1 cellular context compared by ENCODE assay signal in the genomic region with DNA sequence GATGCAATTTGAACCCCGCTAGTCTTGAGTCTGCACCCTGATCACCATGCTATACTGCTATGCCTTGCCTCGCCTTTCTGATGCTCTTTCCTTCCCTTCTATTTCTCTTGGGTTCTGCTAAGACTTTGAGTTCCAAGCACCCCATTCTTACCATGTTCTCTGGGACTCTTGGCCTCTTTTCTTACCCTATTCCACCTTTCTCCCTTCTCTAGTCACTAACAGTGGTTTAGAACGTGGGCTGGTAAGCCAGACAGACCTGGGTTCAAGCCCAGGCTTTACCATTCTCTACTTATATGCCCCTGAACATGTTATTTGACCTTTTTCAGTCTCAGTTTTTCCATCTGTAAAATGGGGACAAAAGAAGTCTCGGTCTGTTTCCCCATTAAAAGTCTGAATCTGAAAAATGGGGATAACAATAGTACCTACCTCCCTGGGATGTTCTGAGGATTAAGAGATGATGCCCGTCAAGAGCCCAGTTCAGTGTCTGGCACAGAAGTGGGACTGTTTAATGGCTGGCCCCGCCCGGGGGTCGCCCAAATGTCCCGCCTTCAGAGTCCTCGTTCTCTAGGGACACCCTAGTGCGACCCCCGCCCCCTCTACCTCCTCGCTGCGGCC.
TF ChIP-seq lines count a peak whose summit lies in the region.

No MANE protein-coding gene starts in this region.

TF ChIP-seq in GM12878, 131 proteins besides CTCF, POLR2A, EP300 and RAD21 (continued from another document):
- TF ChIP-seq, protein P1, sequence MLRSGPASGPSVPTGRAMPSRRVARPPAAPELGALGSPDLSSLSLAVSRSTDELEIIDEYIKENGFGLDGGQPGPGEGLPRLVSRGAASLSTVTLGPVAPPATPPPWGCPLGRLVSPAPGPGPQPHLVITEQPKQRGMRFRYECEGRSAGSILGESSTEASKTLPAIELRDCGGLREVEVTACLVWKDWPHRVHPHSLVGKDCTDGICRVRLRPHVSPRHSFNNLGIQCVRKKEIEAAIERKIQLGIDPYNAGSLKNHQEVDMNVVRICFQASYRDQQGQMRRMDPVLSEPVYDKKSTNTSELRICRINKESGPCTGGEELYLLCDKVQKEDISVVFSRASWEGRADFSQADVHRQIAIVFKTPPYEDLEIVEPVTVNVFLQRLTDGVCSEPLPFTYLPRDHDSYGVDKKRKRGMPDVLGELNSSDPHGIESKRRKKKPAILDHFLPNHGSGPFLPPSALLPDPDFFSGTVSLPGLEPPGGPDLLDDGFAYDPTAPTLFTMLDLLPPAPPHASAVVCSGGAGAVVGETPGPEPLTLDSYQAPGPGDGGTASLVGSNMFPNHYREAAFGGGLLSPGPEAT (IDR thresholded peaks at IDR 0.05; ENCODE audit: low read depth), result no peak
- 0 out of 2 replicates have a peak, but pooled peaks have one; percentile 7 for TF ChIP-seq FOXM1 (IDR thresholded peaks at IDR 0.05; ENCODE audit: low read depth, low read length)
- TF ChIP-seq TCF7 (IDR thresholded peaks at IDR 0.05; ENCODE audit: borderline replicate concordance), result no peak
- no peak for TF ChIP-seq SIN3A (IDR thresholded peaks at IDR 0.05; ENCODE audit: low read depth, low read length)
- TF ChIP-seq NFIC (IDR thresholded peaks at IDR 0.05; ENCODE audit: low read depth, low read length), result peak; percentile 10; the same call in 1 of the 2 replicates
- no peak for TF ChIP-seq ZNF207 (IDR thresholded peaks at IDR 0.05; ENCODE audit: borderline replicate concordance)
- peak; percentile 16; the same call in 1 of the 2 replicates for TF ChIP-seq CBFB (IDR thresholded peaks at IDR 0.05; ENCODE audit: low read depth)
- TF ChIP-seq, protein P2, sequence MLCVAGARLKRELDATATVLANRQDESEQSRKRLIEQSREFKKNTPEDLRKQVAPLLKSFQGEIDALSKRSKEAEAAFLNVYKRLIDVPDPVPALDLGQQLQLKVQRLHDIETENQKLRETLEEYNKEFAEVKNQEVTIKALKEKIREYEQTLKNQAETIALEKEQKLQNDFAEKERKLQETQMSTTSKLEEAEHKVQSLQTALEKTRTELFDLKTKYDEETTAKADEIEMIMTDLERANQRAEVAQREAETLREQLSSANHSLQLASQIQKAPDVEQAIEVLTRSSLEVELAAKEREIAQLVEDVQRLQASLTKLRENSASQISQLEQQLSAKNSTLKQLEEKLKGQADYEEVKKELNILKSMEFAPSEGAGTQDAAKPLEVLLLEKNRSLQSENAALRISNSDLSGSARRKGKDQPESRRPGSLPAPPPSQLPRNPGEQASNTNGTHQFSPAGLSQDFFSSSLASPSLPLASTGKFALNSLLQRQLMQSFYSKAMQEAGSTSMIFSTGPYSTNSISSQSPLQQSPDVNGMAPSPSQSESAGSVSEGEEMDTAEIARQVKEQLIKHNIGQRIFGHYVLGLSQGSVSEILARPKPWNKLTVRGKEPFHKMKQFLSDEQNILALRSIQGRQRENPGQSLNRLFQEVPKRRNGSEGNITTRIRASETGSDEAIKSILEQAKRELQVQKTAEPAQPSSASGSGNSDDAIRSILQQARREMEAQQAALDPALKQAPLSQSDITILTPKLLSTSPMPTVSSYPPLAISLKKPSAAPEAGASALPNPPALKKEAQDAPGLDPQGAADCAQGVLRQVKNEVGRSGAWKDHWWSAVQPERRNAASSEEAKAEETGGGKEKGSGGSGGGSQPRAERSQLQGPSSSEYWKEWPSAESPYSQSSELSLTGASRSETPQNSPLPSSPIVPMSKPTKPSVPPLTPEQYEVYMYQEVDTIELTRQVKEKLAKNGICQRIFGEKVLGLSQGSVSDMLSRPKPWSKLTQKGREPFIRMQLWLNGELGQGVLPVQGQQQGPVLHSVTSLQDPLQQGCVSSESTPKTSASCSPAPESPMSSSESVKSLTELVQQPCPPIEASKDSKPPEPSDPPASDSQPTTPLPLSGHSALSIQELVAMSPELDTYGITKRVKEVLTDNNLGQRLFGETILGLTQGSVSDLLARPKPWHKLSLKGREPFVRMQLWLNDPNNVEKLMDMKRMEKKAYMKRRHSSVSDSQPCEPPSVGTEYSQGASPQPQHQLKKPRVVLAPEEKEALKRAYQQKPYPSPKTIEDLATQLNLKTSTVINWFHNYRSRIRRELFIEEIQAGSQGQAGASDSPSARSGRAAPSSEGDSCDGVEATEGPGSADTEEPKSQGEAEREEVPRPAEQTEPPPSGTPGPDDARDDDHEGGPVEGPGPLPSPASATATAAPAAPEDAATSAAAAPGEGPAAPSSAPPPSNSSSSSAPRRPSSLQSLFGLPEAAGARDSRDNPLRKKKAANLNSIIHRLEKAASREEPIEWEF (IDR thresholded peaks at IDR 0.05; ENCODE audit: insufficient replicate concordance, low read depth, low read length), result no peak
- TF ChIP-seq, protein P3, sequence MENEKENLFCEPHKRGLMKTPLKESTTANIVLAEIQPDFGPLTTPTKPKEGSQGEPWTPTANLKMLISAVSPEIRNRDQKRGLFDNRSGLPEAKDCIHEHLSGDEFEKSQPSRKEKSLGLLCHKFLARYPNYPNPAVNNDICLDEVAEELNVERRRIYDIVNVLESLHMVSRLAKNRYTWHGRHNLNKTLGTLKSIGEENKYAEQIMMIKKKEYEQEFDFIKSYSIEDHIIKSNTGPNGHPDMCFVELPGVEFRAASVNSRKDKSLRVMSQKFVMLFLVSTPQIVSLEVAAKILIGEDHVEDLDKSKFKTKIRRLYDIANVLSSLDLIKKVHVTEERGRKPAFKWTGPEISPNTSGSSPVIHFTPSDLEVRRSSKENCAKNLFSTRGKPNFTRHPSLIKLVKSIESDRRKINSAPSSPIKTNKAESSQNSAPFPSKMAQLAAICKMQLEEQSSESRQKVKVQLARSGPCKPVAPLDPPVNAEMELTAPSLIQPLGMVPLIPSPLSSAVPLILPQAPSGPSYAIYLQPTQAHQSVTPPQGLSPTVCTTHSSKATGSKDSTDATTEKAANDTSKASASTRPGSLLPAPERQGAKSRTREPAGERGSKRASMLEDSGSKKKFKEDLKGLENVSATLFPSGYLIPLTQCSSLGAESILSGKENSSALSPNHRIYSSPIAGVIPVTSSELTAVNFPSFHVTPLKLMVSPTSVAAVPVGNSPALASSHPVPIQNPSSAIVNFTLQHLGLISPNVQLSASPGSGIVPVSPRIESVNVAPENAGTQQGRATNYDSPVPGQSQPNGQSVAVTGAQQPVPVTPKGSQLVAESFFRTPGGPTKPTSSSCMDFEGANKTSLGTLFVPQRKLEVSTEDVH (IDR thresholded peaks at IDR 0.05; ENCODE audit: low read depth, partially characterized antibody), result no peak
- no peak for TF ChIP-seq SP1 (IDR thresholded peaks at IDR 0.05; ENCODE audit: low read depth, low read length)
- TF ChIP-seq YY1 (IDR thresholded peaks at IDR 0.05; ENCODE audit: low read depth, low read length), result no peak
- TF ChIP-seq BRCA1 (IDR thresholded peaks at IDR 0.05; ENCODE audit: low read depth, low read length), result no peak
- TF ChIP-seq, protein P4, sequence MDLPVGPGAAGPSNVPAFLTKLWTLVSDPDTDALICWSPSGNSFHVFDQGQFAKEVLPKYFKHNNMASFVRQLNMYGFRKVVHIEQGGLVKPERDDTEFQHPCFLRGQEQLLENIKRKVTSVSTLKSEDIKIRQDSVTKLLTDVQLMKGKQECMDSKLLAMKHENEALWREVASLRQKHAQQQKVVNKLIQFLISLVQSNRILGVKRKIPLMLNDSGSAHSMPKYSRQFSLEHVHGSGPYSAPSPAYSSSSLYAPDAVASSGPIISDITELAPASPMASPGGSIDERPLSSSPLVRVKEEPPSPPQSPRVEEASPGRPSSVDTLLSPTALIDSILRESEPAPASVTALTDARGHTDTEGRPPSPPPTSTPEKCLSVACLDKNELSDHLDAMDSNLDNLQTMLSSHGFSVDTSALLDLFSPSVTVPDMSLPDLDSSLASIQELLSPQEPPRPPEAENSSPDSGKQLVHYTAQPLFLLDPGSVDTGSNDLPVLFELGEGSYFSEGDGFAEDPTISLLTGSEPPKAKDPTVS (IDR thresholded peaks at IDR 0.05; ENCODE audit: low read depth, low read length), result no peak
- TF ChIP-seq KAT2A (conservative IDR thresholded peaks at IDR 0.05; ENCODE audit: control insufficient read depth, low read depth, low read length), result no peak
- no peak for TF ChIP-seq YBX1 (IDR thresholded peaks at IDR 0.05)
- no peak for TF ChIP-seq MEF2A (IDR thresholded peaks at IDR 0.05; ENCODE audit: insufficient read depth, low read depth, low read length)
- peak; percentile 14 for TF ChIP-seq SKIL (IDR thresholded peaks at IDR 0.05; ENCODE audit: low read depth, poor library complexity, severe bottlenecking)
- no peak for TF ChIP-seq BCL11A (IDR thresholded peaks at IDR 0.05; ENCODE audit: low read depth, low read length)
- TF ChIP-seq, protein P5, sequence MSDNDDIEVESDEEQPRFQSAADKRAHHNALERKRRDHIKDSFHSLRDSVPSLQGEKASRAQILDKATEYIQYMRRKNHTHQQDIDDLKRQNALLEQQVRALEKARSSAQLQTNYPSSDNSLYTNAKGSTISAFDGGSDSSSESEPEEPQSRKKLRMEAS (IDR thresholded peaks at IDR 0.05; ENCODE audit: low read depth, low read length), result no peak
- no peak; the same call in 1 of the 2 replicates for TF ChIP-seq MTA3 (IDR thresholded peaks at IDR 0.05; ENCODE audit: borderline replicate concordance, low read length)
- TF ChIP-seq FOS (IDR thresholded peaks at IDR 0.05; ENCODE audit: borderline replicate concordance, extremely low read depth, insufficient read length), result no peak
- no peak for TF ChIP-seq RELA (IDR thresholded peaks at IDR 0.05; ENCODE audit: borderline replicate concordance, partially characterized antibody)
- no peak for TF ChIP-seq MYC (IDR thresholded peaks at IDR 0.05; ENCODE audit: insufficient read depth, insufficient read length, insufficient replicate concordance, low read length, severe bottlenecking)
- TF ChIP-seq, protein P6, sequence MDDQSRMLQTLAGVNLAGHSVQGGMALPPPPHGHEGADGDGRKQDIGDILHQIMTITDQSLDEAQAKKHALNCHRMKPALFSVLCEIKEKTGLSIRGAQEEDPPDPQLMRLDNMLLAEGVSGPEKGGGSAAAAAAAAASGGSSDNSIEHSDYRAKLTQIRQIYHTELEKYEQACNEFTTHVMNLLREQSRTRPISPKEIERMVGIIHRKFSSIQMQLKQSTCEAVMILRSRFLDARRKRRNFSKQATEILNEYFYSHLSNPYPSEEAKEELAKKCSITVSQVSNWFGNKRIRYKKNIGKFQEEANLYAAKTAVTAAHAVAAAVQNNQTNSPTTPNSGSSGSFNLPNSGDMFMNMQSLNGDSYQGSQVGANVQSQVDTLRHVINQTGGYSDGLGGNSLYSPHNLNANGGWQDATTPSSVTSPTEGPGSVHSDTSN (IDR thresholded peaks at IDR 0.05; ENCODE audit: insufficient replicate concordance, low read depth, low read length), result no peak
- no peak for TF ChIP-seq KLF5 (IDR thresholded peaks at IDR 0.05; ENCODE audit: partially characterized antibody)
- peak; percentile 38 for TF ChIP-seq NR2F1 (conservative IDR thresholded peaks at IDR 0.05)
- no peak for TF ChIP-seq TAF1 (IDR thresholded peaks at IDR 0.05; ENCODE audit: borderline replicate concordance, low read depth, low read length)
- TF ChIP-seq ATF2 (IDR thresholded peaks at IDR 0.05; ENCODE audit: low read length), result no peak
- TF ChIP-seq IKZF1 (conservative IDR thresholded peaks at IDR 0.05), result no peak; the same call in 1 of the 2 replicates
- 0 out of 2 replicates have a peak, but pooled peaks have one; percentile 84 for TF ChIP-seq NKRF (conservative IDR thresholded peaks at IDR 0.05)
- TF ChIP-seq TBL1XR1 (IDR thresholded peaks at IDR 0.05; ENCODE audit: low read depth, low read length), result no peak
- no peak for TF ChIP-seq CHD4 (IDR thresholded peaks at IDR 0.05)
- TF ChIP-seq ATF7 (IDR thresholded peaks at IDR 0.05; ENCODE audit: low read depth), result no peak
- TF ChIP-seq TCF12 (IDR thresholded peaks at IDR 0.05; ENCODE audit: low read depth, low read length), result no peak
